ENCODE assay signal across 17 cellular contexts in genomic region chr12:27462851-27463250, GRCh38. TPM values are rescaled to one million over a fixed set of nuclear protein-coding genes. Genes with fewer than 3 reads are reported as not detected.
A peak's percentile ranks its signal among the peaks of the same experiment; 100 is the strongest.
DNase-seq lines count a peak whose midpoint lies in the region; ATAC-seq and TF ChIP-seq lines count a peak whose summit lies in the region.
"Had no signal": no experiment of that assay in that cellular context is flagged by ENCODE, and none has a peak within 500 bp of the region (broad histone marks: within the 10 kb centered on the region; RNA-seq: fewer than 3 reads in every experiment).

No MANE protein-coding gene starts in this region.

- H3K27me3 ChIP-seq in mesenchymal stem cell (ENCODE audit: control insufficient read depth in 1 of 2, insufficient read depth in 1 of 2, low read length in 2 of 2): no peaks in the 10 kb centered on the region
- H3K27me3 ChIP-seq: pancreas had no signal

- no peaks in the 10 kb centered on the region for H3K4me1 ChIP-seq in mesenchymal stem cell (ENCODE audit: control insufficient read depth, insufficient read depth, low read depth, low read length)
- H3K4me1 ChIP-seq: pancreas had no signal

- H2AFZ ChIP-seq in mesenchymal stem cell (ENCODE audit: low read depth, low read length): no peak overlapping the region

- H4K8ac ChIP-seq in mesenchymal stem cell (ENCODE audit: low read length): no peak overlapping the region

- no peak overlapping the region for H3K23ac ChIP-seq in mesenchymal stem cell (ENCODE audit: low read length in 2 of 2)

- H3K18ac ChIP-seq in mesenchymal stem cell (ENCODE audit: low read depth in 1 of 2, low read length in 2 of 2): no peak overlapping the region

- WGBS in mesenchymal stem cell: 85% methylated on average over 8 of the region's 8 CpGs

- H3K27ac ChIP-seq in mesenchymal stem cell (ENCODE audit: low read length, poor library complexity, severe bottlenecking): no peak overlapping the region
- H3K27ac ChIP-seq: VCaP had no signal

- no peak overlapping the region for H3K4me3 ChIP-seq in cardiac fibroblast (replicated peaks in 1 of 2; ENCODE audit: low read depth in 2 of 2, low read length in 2 of 2)
- peak overlapping the region in 1 of 2 experiments; percentile 69 for H3K4me3 ChIP-seq in mesenchymal stem cell (ENCODE audit: insufficient read depth in 1 of 2, low read depth in 1 of 2, low read length in 2 of 2)
- H3K4me3 ChIP-seq: pancreas had no signal

- no peak overlapping the region for H2BK12ac ChIP-seq in mesenchymal stem cell (ENCODE audit: low read length in 2 of 2)

- intact Hi-C loops in posterior cingulate gyrus (cut with DNase I): no loop called here

- no peak overlapping the region for H2BK15ac ChIP-seq in mesenchymal stem cell (ENCODE audit: low read depth, poor library complexity, severe bottlenecking)

- H3K4me2 ChIP-seq in mesenchymal stem cell (ENCODE audit: low read length, poor library complexity, severe bottlenecking): no peak overlapping the region

- no peak overlapping the region for H4K91ac ChIP-seq in mesenchymal stem cell (ENCODE audit: low read length)

- H3K14ac ChIP-seq in mesenchymal stem cell (ENCODE audit: low read length in 2 of 2): no peak overlapping the region

- no peak overlapping the region for H2BK120ac ChIP-seq in mesenchymal stem cell (ENCODE audit: low read depth, low read length)

- no peaks in the 10 kb centered on the region for H3K79me1 ChIP-seq in mesenchymal stem cell (replicated peaks; ENCODE audit: low read length, poor library complexity, severe bottlenecking)

- TF ChIP-seq CTCF in cardiac fibroblast (IDR thresholded peaks at IDR 0.05; ENCODE audit: low read depth, low read length): no peak

- no peak overlapping the region for H2AK5ac ChIP-seq in mesenchymal stem cell (ENCODE audit: low read length, severe bottlenecking)

- no peak overlapping the region for H2BK5ac ChIP-seq in mesenchymal stem cell (ENCODE audit: low read depth, low read length, poor library complexity, severe bottlenecking)

- peak; percentile 11 for DNase-seq in Daoy (ENCODE audit: low read depth)
- peak; percentile 87 to 94 for DNase-seq in NCI-H524 (lab: John Stamatoyannopoulos, UW)
- DNase-seq in cardiac fibroblast (ENCODE audit: low read depth in 2 of 2): peak; percentile 25 to 27
- DNase-seq in mesenchymal stem cell: no peak
- DNase-seq in DMS153 (lab: John Stamatoyannopoulos, UW): no peak
- DNase-seq in posterior cingulate gyrus: no peak
- no peak for DNase-seq in NCI-H1930 (lab: John Stamatoyannopoulos, UW)
- DNase-seq: cerebellar nuclear complex, H7, head of caudate nucleus, NCI-H1417 treated with DMSO at 0.1 percent for 48 hours, NCI-H446, pancreas, substantia nigra had no signal

- no peaks in the 10 kb centered on the region for H3K36me3 ChIP-seq in mesenchymal stem cell (ENCODE audit: control insufficient read depth in 1 of 2, insufficient read depth in 2 of 2, low read depth in 1 of 2, low read length in 2 of 2)
- H3K36me3 ChIP-seq: pancreas had no signal

- peak overlapping the region; percentile 85 for H3K9ac ChIP-seq in mesenchymal stem cell (ENCODE audit: low read length)

- no peaks in the 10 kb centered on the region for H3K9me3 ChIP-seq in mesenchymal stem cell (ENCODE audit: control insufficient read depth, low read length)
- H3K9me3 ChIP-seq: pancreas had no signal

- no peak overlapping the region for H3K4ac ChIP-seq in mesenchymal stem cell (ENCODE audit: low read depth in 1 of 2, low read length in 2 of 2)

- no peak for ATAC-seq in GM19463 (IDR thresholded peaks at IDR 0.05; ENCODE audit: unreplicated experiment)

RNA-seq across cellular contexts. Expression of gene SMCO2, which starts 16.3 kb away (rescaled TPM):
- total RNA-seq in Daoy (2014; rRNA removed; shearing (Covaris generic)): not detected in 2 replicates
- polyA plus RNA-seq in mesenchymal stem cell (2013, experiment 1 of 2): 0.11 TPM
- polyA plus RNA-seq in mesenchymal stem cell (2013, experiment 2 of 2): 0.04 TPM
- total RNA-seq: CD4-positive, CD25-positive, alpha-beta regulatory T cell; H7 had no signal
- polyA plus RNA-seq: CD4-positive, CD25-positive, alpha-beta regulatory T cell; pancreas had no signal

Comparison
In these comparisons a context has a peak if more than half of its experiments do, and no peak if none do; other contexts are left out.
1. DNase-seq: peak in Daoy (single experiment), NCI-H524 (2 of 2) and cardiac fibroblast (2 of 2); none in mesenchymal stem cell (single experiment), DMS153 (single experiment), posterior cingulate gyrus (0 of 10) and NCI-H1930 (0 of 2).